ENCODE assay signal across 19 cellular contexts in the genomic region with DNA sequence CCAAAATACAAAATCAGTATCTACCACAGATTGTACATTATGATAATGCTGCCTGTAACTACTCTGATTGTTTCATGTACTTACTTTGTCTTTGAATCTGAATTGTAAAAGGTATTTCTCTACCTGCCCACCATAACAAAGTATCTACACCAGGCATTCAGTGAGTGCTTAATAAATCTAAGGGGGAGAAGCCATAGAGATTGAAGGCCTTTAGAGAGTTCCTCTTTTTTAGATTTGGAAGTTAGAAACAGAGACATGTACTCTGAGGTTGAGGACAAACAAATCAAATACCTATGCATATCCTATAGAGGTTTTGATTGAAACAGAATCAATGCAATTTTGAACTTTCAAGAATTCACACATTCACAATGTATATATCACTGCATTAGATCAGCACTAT. TPM values are rescaled to one million over a fixed set of nuclear protein-coding genes. Genes with fewer than 3 reads are reported as not detected.
DNase-seq lines count a peak whose midpoint lies in the region; ATAC-seq, FAIRE-seq and TF ChIP-seq lines count a peak whose summit lies in the region.
"Had no signal": no experiment of that assay in that cellular context is flagged by ENCODE, and none has a peak within 500 bp of the region (broad histone marks: within the 10 kb centered on the region; RNA-seq: fewer than 3 reads in every experiment).

No MANE protein-coding gene starts in this region.

- no peaks in the 10 kb centered on the region for H3K9me3 Mint-ChIP-seq in activated T-cell treated with anti-CD3 and anti-CD28 coated beads, Interleukin-2, amount 50 U/mL, for 4 hours
- H3K9me3 Mint-ChIP-seq: CD4-positive, alpha-beta memory T cell had no signal

- no peak overlapping the region for H3K9ac ChIP-seq in GM12878 (ENCODE audit: control insufficient read depth, insufficient read depth, low read length)
- H3K9ac ChIP-seq: BLaER1 treated with 17β-estradiol and CSF1 and Interleukin-3, amounts not matched to agents 10 nM and 100 nM; GM23248 had no signal

- CTCF ChIA-PET in GM12878 (lab: Yijun Ruan, JAX), result no interaction called here

- no peak overlapping the region for H3K4me3 Mint-ChIP-seq in activated T-cell treated with anti-CD3 and anti-CD28 coated beads, Interleukin-2, amount 50 U/mL, for 4 hours
- H3K4me3 Mint-ChIP-seq: CD4-positive, alpha-beta memory T cell had no signal

- in situ Hi-C loops in GM12878 (cut with MboI), result no loop called here

- no peak overlapping the region for H3K4me2 ChIP-seq in GM12878 (ENCODE audit: control insufficient read depth, insufficient read depth)

- H3K4me1 Mint-ChIP-seq in activated T-cell treated with anti-CD3 and anti-CD28 coated beads, Interleukin-2, amount 50 U/mL, for 4 hours (ENCODE audit: low read depth), result no peaks in the 10 kb centered on the region
- H3K4me1 Mint-ChIP-seq: CD4-positive, alpha-beta memory T cell had no signal

- H3K9me3 ChIP-seq in GM12878 (replicated peaks; ENCODE audit: control insufficient read depth, insufficient read depth, low read length), result no peaks in the 10 kb centered on the region
- H3K9me3 ChIP-seq in prostate gland, result no peaks in the 10 kb centered on the region
- H3K9me3 ChIP-seq: BLaER1 treated with 17β-estradiol and CSF1 and Interleukin-3, amounts not matched to agents 10 nM and 100 nM had no signal

- H3K4me3 ChIP-seq in GM12878 (no peak overlapping the region), prostate gland (no peak overlapping the region)
- H3K4me3 ChIP-seq: BLaER1 treated with 17β-estradiol and CSF1 and Interleukin-3, amounts not matched to agents 10 nM and 100 nM; GM23248 had no signal

- H3K36me3 Mint-ChIP-seq in activated T-cell treated with anti-CD3 and anti-CD28 coated beads, Interleukin-2, amount 50 U/mL, for 4 hours (ENCODE audit: insufficient read depth), result no peaks in the 10 kb centered on the region
- H3K36me3 Mint-ChIP-seq: CD4-positive, alpha-beta memory T cell had no signal

- peak; percentile 16 for DNase-seq in NOMO-1 treated with DMSO at 0.1 percent for 48 hours (lab: John Stamatoyannopoulos, UW; ENCODE audit: unreplicated experiment)
- no peak for DNase-seq in NOMO-1 treated with dmso at 0.1 percent for 144 hours (lab: John Stamatoyannopoulos, UW; ENCODE audit: unreplicated experiment)
- no peak for DNase-seq in HTR-8/SVneo (ENCODE audit: insufficient read length, low spot score)
- no peak for DNase-seq in GM12878 (ENCODE audit: low read depth, low spot score)
- DNase-seq in activated T-cell treated with anti-CD3 and anti-CD28 coated beads, Interleukin-2, amount 50 U/mL, for 4 hours, result no peak
- no peak for DNase-seq in C1 segment of cervical spinal cord (lab: John Stamatoyannopoulos, UW)
- DNase-seq in prostate gland (ENCODE audit: low spot score), result no peak
- DNase-seq: 8988T; ACHN; CD4-positive, alpha-beta memory T cell; DMS153; DMS79 treated with DMSO at 0.1 percent for 48 hours; EL; GM23248 had no signal

- BruUV-seq in GM12878 (replicated peaks; lab: Mats Ljungman, UMichigan), result no TSS peak

- H3K79me2 ChIP-seq in GM12878 (ENCODE audit: control insufficient read depth, insufficient read depth, low read length), result no peaks in the 10 kb centered on the region

- SMC1A ChIA-PET in GM12878 (lab: Charles Lee; ENCODE audit: uncharacterized antibody, unreplicated experiment), result no interaction called here

- H3K27me3 ChIP-seq in GM12878 (replicated peaks in 1 of 2; ENCODE audit: control insufficient read depth in 2 of 2, insufficient read depth in 2 of 2, low read length in 1 of 2) (no peaks in the 10 kb centered on the region), prostate gland (replicated peaks; ENCODE audit: insufficient read depth) (no peaks in the 10 kb centered on the region)
- H3K27me3 ChIP-seq: BLaER1 treated with 17β-estradiol and CSF1 and Interleukin-3, amounts not matched to agents 10 nM and 100 nM had no signal

- RAD21 ChIA-PET in GM12878 (lab: Charles Lee; ENCODE audit: unreplicated experiment), result no interaction called here

- ATAC-seq in GM12878, result 0 out of 3 replicates have a peak, but pooled peaks have one; percentile 25
- no peak for ATAC-seq in activated T-cell treated with anti-CD3 and anti-CD28 coated beads, Interleukin-2, amount 50 U/mL, for 4 hours
- ATAC-seq: HCT116 had no signal

- H3K27ac ChIP-seq in GM12878 (ENCODE audit: control insufficient read depth, insufficient read depth), result no peak overlapping the region
- no peak overlapping the region for H3K27ac ChIP-seq in prostate gland
- H3K27ac ChIP-seq: BLaER1 treated with 17β-estradiol and CSF1 and Interleukin-3, amounts not matched to agents 10 nM and 100 nM; GM23248 had no signal

- TF ChIP-seq POLR2A in GM12878 (IDR thresholded peaks at IDR 0.05; ENCODE audit: low read depth, low read length) (no peak), prostate gland (IDR thresholded peaks at IDR 0.05) (no peak)

- FAIRE-seq in HTR-8/SVneo (lab: Jason Lieb, UNC), result peak; percentile 28
- no peak for FAIRE-seq in GM12878 (lab: Jason Lieb, UNC)
- FAIRE-seq: D721Med, G401.6, H54 had no signal

- H3K36me3 ChIP-seq in GM12878 (ENCODE audit: control insufficient read depth in 2 of 2, insufficient read depth in 2 of 2, low read length in 1 of 2) (no peaks in the 10 kb centered on the region), prostate gland (no peaks in the 10 kb centered on the region)
- H3K36me3 ChIP-seq: BLaER1 treated with 17β-estradiol and CSF1 and Interleukin-3, amounts not matched to agents 10 nM and 100 nM had no signal

- no peak for TF ChIP-seq RAD21 in GM12878 (IDR thresholded peaks at IDR 0.05; ENCODE audit: insufficient read depth, low read depth, low read length)

- H2AFZ ChIP-seq in GM12878 (ENCODE audit: control insufficient read depth, low read depth, low read length), result no peak overlapping the region
- H2AFZ ChIP-seq: GM23248 had no signal

- intact Hi-C loops in GM12878 (cut with micrococcal nuclease; ENCODE audit: unreplicated experiment), result no loop called here
- intact Hi-C loops in prostate gland (cut with DNase I), result no loop called here

- no peaks in the 10 kb centered on the region for H3K4me1 ChIP-seq in GM12878 (ENCODE audit: control insufficient read depth, insufficient read depth, low read length)
- no peaks in the 10 kb centered on the region for H3K4me1 ChIP-seq in prostate gland (replicated peaks)

- TF ChIP-seq CTCF in GM12878 (IDR thresholded peaks at IDR 0.05 in 2 of 3, conservative IDR thresholded peaks at IDR 0.05 in 1 of 3; ENCODE audit: control insufficient read depth in 2 of 3, extremely low read depth in 1 of 3, insufficient read depth in 1 of 3, low read depth in 3 of 3, low read length in 3 of 3) (no peak), prostate gland (IDR thresholded peaks at IDR 0.05) (no peak)

- TF ChIP-seq EP300 in GM12878 (IDR thresholded peaks at IDR 0.05; ENCODE audit: borderline replicate concordance in 1 of 2, control insufficient read depth in 1 of 2, low read depth in 2 of 2, low read length in 2 of 2), result no peak

- no peaks in the 10 kb centered on the region for H4K20me1 ChIP-seq in GM12878 (ENCODE audit: control insufficient read depth, insufficient read depth)
- H4K20me1 ChIP-seq: BLaER1 treated with 17β-estradiol and CSF1 and Interleukin-3, amounts not matched to agents 10 nM and 100 nM had no signal

- H3K27me3 Mint-ChIP-seq in activated T-cell treated with anti-CD3 and anti-CD28 coated beads, Interleukin-2, amount 50 U/mL, for 4 hours (ENCODE audit: low read depth), result no peaks in the 10 kb centered on the region
- H3K27me3 Mint-ChIP-seq: CD4-positive, alpha-beta memory T cell had no signal

- POLR2A ChIA-PET in GM12878 (lab: Charles Lee), result no interaction called here

TF ChIP-seq in GM12878, 131 proteins besides CTCF, POLR2A, EP300 and RAD21:
- TF ChIP-seq CHD4 (IDR thresholded peaks at IDR 0.05) (no peak), SPI1 (IDR thresholded peaks at IDR 0.05; ENCODE audit: borderline replicate concordance, insufficient read depth, low read depth, low read length) (peak; percentile 32; the same call in 1 of the 2 replicates)

RNA-seq across cellular contexts. Expression of gene SAT1, which starts 42.7 kb away (rescaled TPM):
- total RNA-seq in GM12878 (2013; cell fraction: nucleolus; rRNA removed), result 352 and 394 TPM in 2 replicates
- total RNA-seq in GM12878 (2014; rRNA removed), result 42.3 and 59.6 TPM in 2 replicates
- 55.9 and 59.3 TPM in 2 replicates for total RNA-seq in GM12878 (2014; rRNA removed; fragmentation: Illumina TruSeq; extraction: Trizol)
- total RNA-seq in GM12878 (2021), result 42.2 and 44.1 TPM in 2 replicates
- polyA plus RNA-seq in GM12878 (2011; ENCODE audit: low read depth), result 105 TPM
- polyA plus RNA-seq in GM12878 (2011; rRNA removed), result 234 and 346 TPM in 2 replicates
- 83.6 and 114 TPM in 2 replicates for polyA plus RNA-seq in GM12878 (2011; cell fraction: cytosol; rRNA removed)
- polyA plus RNA-seq in GM12878 (2011; cell fraction: nucleus; rRNA removed), result 314 and 466 TPM in 2 replicates
- polyA plus RNA-seq in GM12878 (2012), result 109 and 136 TPM in 2 replicates
- polyA plus RNA-seq in GM12878 (2014; fragmentation: Illumina TruSeq; extraction: Trizol), result 69.0 and 93.5 TPM in 2 replicates
- polyA plus RNA-seq in GM12878 (2014; fragmentation: Nextera tagmentation; extraction: Ambion mirVana), result 100 to 1,000 TPM; 155 to 162 TPM
- polyA plus RNA-seq in GM12878 (2014; rRNA removed), result 52.0 and 64.9 TPM in 2 replicates
- 10 to 100 TPM; 55.0 to 55.6 TPM for polyA plus RNA-seq in GM12878 (2016; fragmentation: Nextera tagmentation; extraction: Ambion mirVana)
- polyA minus RNA-seq in GM12878 (2011; rRNA and poly(A)+ RNA removed), result 57.9 and 63.6 TPM in 2 replicates
- 19.1 and 20.5 TPM in 2 replicates for polyA minus RNA-seq in GM12878 (2011; cell fraction: cytosol; rRNA and poly(A)+ RNA removed)
- polyA minus RNA-seq in GM12878 (2011; cell fraction: nucleus; rRNA and poly(A)+ RNA removed), result 81.4 and 82.6 TPM in 2 replicates
- 10 to 100 TPM; 39.5 to 51.3 (median 45.9) TPM for total RNA-seq in activated T-cell treated with anti-CD3 and anti-CD28 coated beads, Interleukin-2, amount 50 U/mL, for 4 hours
- 100 to 1,000 TPM; 461 to 567 TPM for total RNA-seq in prostate gland
